In the genomic region with DNA sequence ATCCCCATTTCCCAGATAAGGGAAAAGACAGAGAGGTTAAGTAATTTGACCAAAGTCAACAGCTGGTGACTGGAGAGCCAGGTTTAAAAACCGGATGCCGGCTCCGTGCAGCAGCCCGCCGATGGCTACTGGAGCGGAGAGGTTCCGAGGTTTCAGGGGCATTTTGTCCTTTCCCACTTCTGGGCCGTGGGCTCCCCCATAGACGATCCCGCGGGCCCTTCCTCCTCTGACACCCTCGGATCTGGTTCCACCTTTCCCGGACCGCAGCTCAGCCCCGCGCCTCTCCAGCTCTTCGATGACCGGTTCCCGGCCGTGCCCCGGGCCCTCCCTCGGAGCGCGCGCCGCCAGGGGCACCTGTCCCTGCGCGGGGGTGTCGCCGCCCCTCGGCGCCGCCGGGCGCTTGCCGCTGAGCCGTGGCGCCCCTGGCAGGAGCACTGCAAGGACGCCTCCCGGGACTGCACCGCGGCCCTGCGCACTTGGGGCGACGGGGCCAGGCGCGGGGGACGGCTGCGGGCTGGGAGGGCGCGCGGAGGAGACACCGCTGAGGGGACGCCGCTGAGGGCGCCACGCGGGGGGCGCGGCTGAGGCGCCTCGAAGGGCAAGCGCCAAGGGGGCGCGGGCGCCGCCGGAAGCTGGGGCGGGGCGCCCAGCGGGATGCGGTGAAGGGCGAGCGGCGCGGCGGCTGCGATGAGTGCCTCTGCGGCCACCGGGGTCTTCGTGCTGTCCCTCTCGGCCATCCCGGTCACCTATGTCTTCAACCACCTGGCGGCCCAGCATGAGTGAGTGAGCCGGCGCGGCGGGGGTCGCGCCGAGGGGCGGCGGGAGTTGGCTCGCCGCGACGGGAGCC, we compare ENCODE assay signal across 8 cellular contexts. TPM values are rescaled to one million over a fixed set of nuclear protein-coding genes. Genes with fewer than 3 reads are reported as not detected.
A peak's percentile ranks its signal among the peaks of the same experiment; 100 is the strongest.
DNase-seq lines count a peak whose midpoint lies in the region; ATAC-seq and TF ChIP-seq lines count a peak whose summit lies in the region.

TSS of gene TM6SF1 (plus strand) at position 652 of the 847 bp plus-strand sequence. CDS start at position 688, 36 bp downstream.

- H3K4me1 ChIP-seq in SJSA1 (replicated peaks): peaks cover 20% of the 10 kb centered on the region
- H3K4me1 ChIP-seq in lung (ENCODE audit: control insufficient read depth in 2 of 2, insufficient read depth in 2 of 2, low read length in 2 of 2): peaks cover 0 to 21% of the 10 kb centered on the region in 2 donors
- H3K4me1 ChIP-seq in tibial artery: peaks cover 0 to 22% (median 15%) of the 10 kb centered on the region in 4 donors

- H3K36me3 ChIP-seq in SJSA1 (no peaks in the 10 kb centered on the region; the same call in 1 of the 2 replicates), lung (ENCODE audit: control insufficient read depth in 2 of 2, insufficient read depth in 2 of 2, low read length in 2 of 2) (no peaks in the 10 kb centered on the region), tibial artery (no peaks in the 10 kb centered on the region)

- in situ Hi-C loops in ACHN (cut with HindIII; ENCODE audit: low pct_ligation_motif_present, low pct_unique_long_range_greater_than_20kb, low sequenced_read_pairs): no loop called here

- TF ChIP-seq CTCF in dorsolateral prefrontal cortex (IDR thresholded peaks at IDR 0.05 in 54 of 56, conservative IDR thresholded peaks at IDR 0.05 in 2 of 56; ENCODE audit: low read depth in 1 of 56, partially characterized antibody in 56 of 56) (peak in 2 of 56 donors; percentile 21 to 29), lung (IDR thresholded peaks at IDR 0.05; ENCODE audit: control extremely low read depth, extremely low read depth) (no peak), tibial artery (IDR thresholded peaks at IDR 0.05) (no peak)

- ATAC-seq in GM19035 (IDR thresholded peaks at IDR 0.05; ENCODE audit: unreplicated experiment) (peak; percentile 38), lung (ENCODE audit: insufficient read depth, low FRiP score) (peak; percentile 24)

- intact Hi-C loops in dorsolateral prefrontal cortex (cut with DNase I): loop anchor here in 1 of 2 donors (5.0 kb wide), 2 partner anchors 40 to 95 kb away; partner anchors contain the start of genes BTBD1 and C15orf40
- intact Hi-C loops in tibial artery (cut with DNase I; ENCODE audit: low total_unique reads): loop anchor here (10.0 kb wide), 1 partner anchor 92 kb away; the partner anchor contains the start of gene C15orf40

- H3K27ac ChIP-seq in SJSA1: no peak within 1 kb of the TSS
- peak within 1 kb of the TSS in 54 of 59 donors; percentile 15 to 91 (median 72) for H3K27ac ChIP-seq in dorsolateral prefrontal cortex
- peak within 1 kb of the TSS; percentile 48 to 73 for H3K27ac ChIP-seq in lung (ENCODE audit: low read depth in 1 of 2, low read length in 1 of 2)
- no peak within 1 kb of the TSS for H3K27ac ChIP-seq in tibial artery

- 1% methylated on average over 68 to 97 of the region's 97 CpGs for WGBS in lung, 2 donors

- H3K4me3 ChIP-seq in SJSA1 (peak within 1 kb of the TSS; percentile 47), dorsolateral prefrontal cortex (peak within 1 kb of the TSS; percentile 41 to 75 (median 62)), lung (peak within 1 kb of the TSS; percentile 55), tibial artery (peak within 1 kb of the TSS; percentile 47 to 62)

- H3K9me3 ChIP-seq in SJSA1 (replicated peaks) (no peaks in the 10 kb centered on the region), lung (ENCODE audit: control insufficient read depth in 2 of 2, insufficient read depth in 1 of 2, low read length in 1 of 2) (no peaks in the 10 kb centered on the region), tibial artery (no peaks in the 10 kb centered on the region)

- peaks cover 19% of the 10 kb centered on the region for H3K27me3 ChIP-seq in SJSA1 (replicated peaks)
- H3K27me3 ChIP-seq in dorsolateral prefrontal cortex: peaks cover 0 to 25% (median 7%) of the 10 kb centered on the region in 45 donors
- no peaks in the 10 kb centered on the region for H3K27me3 ChIP-seq in lung (ENCODE audit: control insufficient read depth, insufficient read depth)
- H3K27me3 ChIP-seq in tibial artery: peaks cover 0 to 20% of the 10 kb centered on the region in 2 donors

- peak; percentile 42 for DNase-seq in AG20443 (ENCODE audit: low spot score)
- no peak for DNase-seq in SJSA1 (ENCODE audit: low read depth in 1 of 2, low spot score in 2 of 2)
- DNase-seq in dorsolateral prefrontal cortex: peak in 4 of 10 donors; percentile 7 to 48 (median 28)
- no peak for DNase-seq in lung (ENCODE audit: low spot score)
- no peak for DNase-seq in tibial artery
- DNase-seq in NOMO-1 (lab: John Stamatoyannopoulos, UW; ENCODE audit: unreplicated experiment in 2 of 2): no peak
- no peak for DNase-seq in ACHN

RNA-seq across cellular contexts. Expression of gene TM6SF1, which starts in this region (rescaled TPM):
- total RNA-seq in SJSA1 (2014; rRNA removed; shearing (Covaris generic)): 0.38 and 2.2 TPM in 2 replicates
- total RNA-seq in dorsolateral prefrontal cortex (10 to 100 TPM in 118 of 120 experiments, 1 to 10 TPM in 2; 7.8 to 33.0 (median 19.9) TPM), lung (10 to 100 TPM in 1 of 2 donors, 1 to 10 TPM in 1; 4.3 to 15.8 TPM)
- 10 to 100 TPM; 11.8 to 15.6 TPM for polyA plus RNA-seq in lung

Comparison
In these comparisons a context has a peak if more than half of its experiments do, and no peak if none do; other contexts are left out.
1. H3K27ac ChIP-seq: peak in dorsolateral prefrontal cortex (54 of 59) and lung (2 of 2); none in SJSA1 (single experiment) and tibial artery (0 of 2).
2. Peak in every context shown above with its lines, with median percentiles within 50 percentile points of each other: H3K4me3 ChIP-seq.